Comparison of ENCODE assay signal across 22 cellular contexts in the genomic region with DNA sequence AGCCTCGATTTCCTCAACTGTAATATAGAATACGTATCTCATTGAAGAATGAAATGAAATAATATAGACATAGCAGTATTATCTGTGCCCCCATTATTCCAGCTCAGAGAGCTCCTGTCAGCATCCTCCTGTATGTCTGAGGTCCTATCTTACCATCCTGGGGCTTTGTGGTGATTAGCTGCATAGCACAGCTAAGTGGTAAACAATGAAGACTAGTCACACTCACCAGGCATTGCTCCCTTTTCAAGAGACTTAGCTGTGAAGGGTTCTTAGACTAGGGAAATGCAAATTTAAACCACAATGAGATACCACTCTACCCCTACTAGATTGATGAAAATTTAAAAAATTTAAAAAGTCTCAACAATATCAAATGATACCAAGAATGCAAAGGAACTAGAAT.
"Had no signal": no experiment of that assay in that cellular context is flagged by ENCODE, and none has a peak within 500 bp of the region (broad histone marks: within the 10 kb centered on the region; RNA-seq: fewer than 3 reads in every experiment).

No MANE protein-coding gene starts in this region.

- H3K4me1 Mint-ChIP-seq: naive thymus-derived CD4-positive, alpha-beta T cell; stimulated activated naive B cell treated with anti-CD40 and anti-IgM and Interleukin-4, amounts not matched to agents 10 μg/mL and 1 μg/mL and 100 μg/mL, for 72 hours; stimulated activated naive CD8-positive, alpha-beta T cell treated with anti-CD3 and anti-CD28 coated beads, Interleukin-15, amount 100 ng/mL, for 72 hours had no signal

- H3K27me3 ChIP-seq: dorsolateral prefrontal cortex, esophagus muscularis mucosa, gastrocnemius medialis, right atrium auricular region, sigmoid colon, transverse colon had no signal

- H3K4me1 ChIP-seq: gastrocnemius medialis, right atrium auricular region, sigmoid colon, transverse colon had no signal

- H3K36me3 Mint-ChIP-seq: naive thymus-derived CD4-positive, alpha-beta T cell; stimulated activated naive B cell treated with anti-CD40 and anti-IgM and Interleukin-4, amounts not matched to agents 10 μg/mL and 1 μg/mL and 100 μg/mL, for 72 hours had no signal

- H3K36me3 ChIP-seq: esophagus muscularis mucosa, gastrocnemius medialis, right atrium auricular region, sigmoid colon, thoracic aorta, transverse colon had no signal

- ATAC-seq: gastrocnemius medialis; left colon; left ventricle myocardium superior; naive thymus-derived CD4-positive, alpha-beta T cell; stimulated activated naive B cell treated with anti-CD40 and anti-IgM and Interleukin-4, amounts not matched to agents 10 μg/mL and 1 μg/mL and 100 μg/mL, for 72 hours; stimulated activated naive CD8-positive, alpha-beta T cell treated with anti-CD3 and anti-CD28 coated beads, Interleukin-15, amount 100 ng/mL, for 72 hours had no signal

- H3K27ac ChIP-seq: dorsolateral prefrontal cortex, epithelial cell of prostate, esophagus muscularis mucosa, gastrocnemius medialis, right atrium auricular region, sigmoid colon, skin epidermis, thoracic aorta, transverse colon had no signal

- H3K27me3 Mint-ChIP-seq: stimulated activated naive B cell treated with anti-CD40 and anti-IgM and Interleukin-4, amounts not matched to agents 10 μg/mL and 1 μg/mL and 100 μg/mL, for 72 hours; stimulated activated naive CD8-positive, alpha-beta T cell treated with anti-CD3 and anti-CD28 coated beads, Interleukin-15, amount 100 ng/mL, for 72 hours had no signal

- H3K9me3 ChIP-seq: esophagus muscularis mucosa, gastrocnemius medialis, right atrium auricular region, sigmoid colon, thoracic aorta, transverse colon had no signal

- H3K4me3 ChIP-seq: dorsolateral prefrontal cortex, esophagus muscularis mucosa, gastrocnemius medialis, lung, right atrium auricular region, sigmoid colon, skin epidermis, thoracic aorta, transverse colon had no signal

- H3K9me3 Mint-ChIP-seq: naive thymus-derived CD4-positive, alpha-beta T cell; nephron progenitor cell; stimulated activated naive B cell treated with anti-CD40 and anti-IgM and Interleukin-4, amounts not matched to agents 10 μg/mL and 1 μg/mL and 100 μg/mL, for 72 hours; stimulated activated naive CD8-positive, alpha-beta T cell treated with anti-CD3 and anti-CD28 coated beads, Interleukin-15, amount 100 ng/mL, for 72 hours had no signal

- H3K4me3 Mint-ChIP-seq: naive thymus-derived CD4-positive, alpha-beta T cell; nephron progenitor cell; stimulated activated naive B cell treated with anti-CD40 and anti-IgM and Interleukin-4, amounts not matched to agents 10 μg/mL and 1 μg/mL and 100 μg/mL, for 72 hours; stimulated activated naive CD8-positive, alpha-beta T cell treated with anti-CD3 and anti-CD28 coated beads, Interleukin-15, amount 100 ng/mL, for 72 hours had no signal

- H3K27ac Mint-ChIP-seq: naive thymus-derived CD4-positive, alpha-beta T cell; nephron progenitor cell; stimulated activated naive B cell treated with anti-CD40 and anti-IgM and Interleukin-4, amounts not matched to agents 10 μg/mL and 1 μg/mL and 100 μg/mL, for 72 hours; stimulated activated naive CD8-positive, alpha-beta T cell treated with anti-CD3 and anti-CD28 coated beads, Interleukin-15, amount 100 ng/mL, for 72 hours had no signal

- DNase-seq: cortex of kidney; dorsolateral prefrontal cortex; effector CD8-positive, alpha-beta T cell; gastrocnemius medialis; left colon; left ventricle myocardium superior; naive thymus-derived CD4-positive, alpha-beta T cell; nephron progenitor cell; posterior cingulate gyrus; sigmoid colon; stimulated activated CD4-positive, alpha-beta T cell treated with anti-CD3 and anti-CD28 coated beads, Interleukin-2, amount 100 ng/mL, for 24 hours; stimulated activated CD4-positive, alpha-beta T cell treated with anti-CD3 and anti-CD28 coated beads, Interleukin-4, amount 100 ng/mL, for 4 hours; stimulated activated naive B cell treated with anti-CD40 and anti-IgM and Interleukin-4, amounts not matched to agents 10 μg/mL and 1 μg/mL and 100 μg/mL, for 72 hours; stimulated activated naive CD8-positive, alpha-beta T cell treated with anti-CD3 and anti-CD28 coated beads, Interleukin-15, amount 100 ng/mL, for 72 hours; substantia nigra; transverse colon had no signal
